ENCODE assay signal across 2 cellular contexts in genomic region chr11:65435981-65436411, GRCh38.
TF ChIP-seq lines count a peak whose summit lies in the region.

No MANE protein-coding gene starts in this region.

TF ChIP-seq in K562, 482 proteins besides CTCF, POLR2A, EP300 and RAD21 (continues in another document):
- no peak for TF ChIP-seq CCNT2 (IDR thresholded peaks at IDR 0.05; ENCODE audit: borderline replicate concordance, extremely low read depth, insufficient read length, low read depth, low read length)
- TF ChIP-seq CBX8 (IDR thresholded peaks at IDR 0.05; ENCODE audit: borderline replicate concordance, extremely low read depth, low read depth, low read length, poor library complexity, severe bottlenecking) = no peak
- TF ChIP-seq POLR2G (IDR thresholded peaks at IDR 0.05; ENCODE audit: low read depth, low read length) = peak; percentile 59
- TF ChIP-seq CAMTA2 (CRISPR knock-in tag; conservative IDR thresholded peaks at IDR 0.05) = no peak
- no peak for TF ChIP-seq ESRRA (IDR thresholded peaks at IDR 0.05; ENCODE audit: borderline replicate concordance, low read depth)
- TF ChIP-seq ZBTB49 (CRISPR knock-in tag; IDR thresholded peaks at IDR 0.05; ENCODE audit: borderline replicate concordance) = no peak
- no peak for TF ChIP-seq ZNF121 (CRISPR knock-in tag; conservative IDR thresholded peaks at IDR 0.05)
- TF ChIP-seq BHLHE40 (IDR thresholded peaks at IDR 0.05; ENCODE audit: low read length) = no peak
- no peak for TF ChIP-seq CHD1 (IDR thresholded peaks at IDR 0.05; ENCODE audit: low read length)
- TF ChIP-seq GABPA (tag; conservative IDR thresholded peaks at IDR 0.05; ENCODE audit: low read depth) = no peak
- no peak for TF ChIP-seq ZNF707 (CRISPR knock-in tag; conservative IDR thresholded peaks at IDR 0.05)
- TF ChIP-seq YBX1 (IDR thresholded peaks at IDR 0.05) = no peak
- TF ChIP-seq ZBTB5 (IDR thresholded peaks at IDR 0.05) = no peak
- no peak for TF ChIP-seq USF2 (CRISPR knock-in tag; IDR thresholded peaks at IDR 0.05)
- no peak for TF ChIP-seq CREB3 (tag; conservative IDR thresholded peaks at IDR 0.05; ENCODE audit: low read depth)
- no peak for TF ChIP-seq STAT5A (IDR thresholded peaks at IDR 0.05; ENCODE audit: borderline replicate concordance, low read length)
- no peak for TF ChIP-seq PBX2 (CRISPR knock-in tag; IDR thresholded peaks at IDR 0.05; ENCODE audit: low read depth)
- no peak for TF ChIP-seq PBX2 (tag; conservative IDR thresholded peaks at IDR 0.05; ENCODE audit: low read depth)
- no peak for TF ChIP-seq STAG1 (CRISPR knock-in tag; IDR thresholded peaks at IDR 0.05; ENCODE audit: borderline replicate concordance)

TF ChIP-seq in HepG2, 621 proteins besides CTCF, POLR2A, EP300 and RAD21 (continues in another document):
- TF ChIP-seq ZNF124 (CRISPR knock-in tag; IDR thresholded peaks at IDR 0.05) (no peak), CHD4 (IDR thresholded peaks at IDR 0.05; ENCODE audit: borderline replicate concordance, low read length) (no peak), IRF1 (CRISPR knock-in tag; IDR thresholded peaks at IDR 0.05; ENCODE audit: low read depth) (no peak), ERF (CRISPR knock-in tag; IDR thresholded peaks at IDR 0.05) (no peak), KDM2A (CRISPR knock-in tag; IDR thresholded peaks at IDR 0.05; ENCODE audit: borderline replicate concordance, low read depth) (0 out of 2 replicates have a peak, but pooled peaks have one; percentile 2), NR0B2 (CRISPR knock-in tag; IDR thresholded peaks at IDR 0.05) (no peak), SIN3B (IDR thresholded peaks at IDR 0.05; ENCODE audit: low read length) (no peak), TGIF2 (CRISPR knock-in tag; IDR thresholded peaks at IDR 0.05) (no peak), ADNP (CRISPR knock-in tag; IDR thresholded peaks at IDR 0.05) (no peak), PITX1 (CRISPR knock-in tag; IDR thresholded peaks at IDR 0.05) (no peak), ZNF598 (CRISPR knock-in tag; IDR thresholded peaks at IDR 0.05; ENCODE audit: borderline replicate concordance) (no peak), RBFOX2 (IDR thresholded peaks at IDR 0.05; ENCODE audit: low read depth, low read length) (peak; percentile 83), ZNF792 (CRISPR knock-in tag; IDR thresholded peaks at IDR 0.05) (no peak), ZNF770 (CRISPR knock-in tag; IDR thresholded peaks at IDR 0.05) (no peak), PLRG1 (conservative IDR thresholded peaks at IDR 0.05) (no peak), MXD3 (CRISPR knock-in tag; IDR thresholded peaks at IDR 0.05) (no peak), ZFX (CRISPR knock-in tag; IDR thresholded peaks at IDR 0.05; ENCODE audit: low read depth) (peak; percentile 24; the same call in 1 of the 2 replicates), PREB (CRISPR knock-in tag; IDR thresholded peaks at IDR 0.05) (no peak), HOXD1 (CRISPR knock-in tag; IDR thresholded peaks at IDR 0.05) (no peak), TFDP2 (CRISPR knock-in tag; IDR thresholded peaks at IDR 0.05) (no peak), PAF1 (CRISPR knock-in tag; IDR thresholded peaks at IDR 0.05) (0 out of 2 replicates have a peak, but pooled peaks have one; percentile 13), UBTF (CRISPR knock-in tag; IDR thresholded peaks at IDR 0.05) (0 out of 2 replicates have a peak, but pooled peaks have one; percentile 17), MXD4 (CRISPR knock-in tag; IDR thresholded peaks at IDR 0.05) (no peak), ZNF567 (CRISPR knock-in tag; IDR thresholded peaks at IDR 0.05; ENCODE audit: borderline replicate concordance) (no peak), HHEX (CRISPR knock-in tag; IDR thresholded peaks at IDR 0.05) (no peak), DPF2 (CRISPR knock-in tag; IDR thresholded peaks at IDR 0.05; ENCODE audit: borderline replicate concordance, low read depth) (no peak), HMGA1 (CRISPR knock-in tag; conservative IDR thresholded peaks at IDR 0.05) (no peak), ZNF331 (CRISPR knock-in tag; IDR thresholded peaks at IDR 0.05) (no peak; the same call in 1 of the 2 replicates), ZNF687 (CRISPR knock-in tag; IDR thresholded peaks at IDR 0.05) (peak; percentile 42), BRF2 (CRISPR knock-in tag; IDR thresholded peaks at IDR 0.05) (no peak), NR2F2 (IDR thresholded peaks at IDR 0.05; ENCODE audit: borderline replicate concordance, low read depth) (no peak), POLR2G (IDR thresholded peaks at IDR 0.05; ENCODE audit: low read depth, low read length) (peak; percentile 50; the same call in 1 of the 2 replicates), ZKSCAN1 (IDR thresholded peaks at IDR 0.05; ENCODE audit: low read length) (no peak)
